Comparison of ENCODE assay signal across 26 cellular contexts in genomic region chr4:100966846-100967245, GRCh38.
"Had no signal": no experiment of that assay in that cellular context is flagged by ENCODE, and none has a peak within 500 bp of the region (broad histone marks: within the 10 kb centered on the region; RNA-seq: fewer than 3 reads in every experiment).

No MANE protein-coding gene starts in this region.

- H3K4me3 Mint-ChIP-seq: activated CD4-positive, alpha-beta T cell treated with anti-CD3 and anti-CD28 coated beads for 36 hours; activated CD4-positive, alpha-beta T cell treated with anti-CD3 and anti-CD28 coated beads, Interleukin-2, amount 10 ng/mL, durations not matched to agents 7 days and 5 days; activated CD8-positive, alpha-beta T cell treated with anti-CD3 and anti-CD28 coated beads, Interleukin-2, amount 10 ng/mL, durations not matched to agents 7 days and 5 days; activated naive CD4-positive, alpha-beta T cell treated with anti-CD3 and anti-CD28 coated beads, Interleukin-2, amount 10 ng/mL, durations not matched to agents 7 days and 5 days; activated naive CD8-positive, alpha-beta T cell; activated naive CD8-positive, alpha-beta T cell treated with anti-CD3 and anti-CD28 coated beads, Interleukin-2, amount 50 U/mL, for 24 hours; activated T-cell treated with anti-CD3 and anti-CD28 coated beads, Interleukin-2, amount 50 U/mL, for 24 hours; brain; T-helper 1 cell treated with Interleukin-12 subunit alpha and Interleukin-12 subunit beta and Interleukin-4 antibody, amounts not matched to agents 30 μg/mL and 1 μg/mL, for 36 hours; T-helper 2 cell treated with Interferon-gamma antibody and Interleukin-4, amounts not matched to agents 5 μg/mL and 100 μg/mL, for 36 hours had no signal

- H3K27ac ChIP-seq: KMS-11, PC-9, RWPE1 had no signal

- DNase-seq: activated CD4-positive, alpha-beta T cell treated with anti-CD3 and anti-CD28 coated beads for 36 hours; activated CD4-positive, alpha-beta T cell treated with anti-CD3 and anti-CD28 coated beads, Interleukin-2, amount 10 ng/mL, durations not matched to agents 7 days and 5 days; activated CD4-positive, alpha-beta T cell treated with anti-CD3 and anti-CD28 coated beads, Interleukin-2, amount 50 U/mL, for 48 hours; activated CD8-positive, alpha-beta T cell treated with anti-CD3 and anti-CD28 coated beads, Interleukin-2, amount 10 ng/mL, durations not matched to agents 7 days and 5 days; activated effector memory CD4-positive, alpha-beta T cell treated with Interleukin-2 at 50 U/mL for 16 hours; activated naive CD4-positive, alpha-beta T cell treated with anti-CD3 and anti-CD28 coated beads, Interleukin-2, amount 10 ng/mL, durations not matched to agents 7 days and 5 days; activated naive CD8-positive, alpha-beta T cell treated with anti-CD3 and anti-CD28 coated beads, Interleukin-2, amount 50 U/mL, for 24 hours; activated T-cell treated with anti-CD3 and anti-CD28 coated beads, Interleukin-2, amount 50 U/mL, for 24 hours; anterior cingulate cortex; caudate nucleus; cerebellar nuclear complex; NCI-H1105; NCI-H1417 treated with DMSO at 0.1 percent for 48 hours; NCI-H187 treated with DMSO at 0.1 percent for 48 hours; NCI-H2081; NCI-H345; NCI-H524 treated with DMSO at 0.1 percent for 48 hours; NCI-H748 treated with DMSO at 0.1 percent for 48 hours; NK-92 treated with Interleukin-12 subunit alpha and Interleukin-12 subunit beta, amount 100 ng/mL, for 24 hours; PC-9 had no signal

- H3K27ac Mint-ChIP-seq: activated CD4-positive, alpha-beta T cell treated with anti-CD3 and anti-CD28 coated beads for 36 hours; activated CD4-positive, alpha-beta T cell treated with anti-CD3 and anti-CD28 coated beads, Interleukin-2, amount 10 ng/mL, durations not matched to agents 7 days and 5 days; activated CD8-positive, alpha-beta T cell treated with anti-CD3 and anti-CD28 coated beads, Interleukin-2, amount 10 ng/mL, durations not matched to agents 7 days and 5 days; activated naive CD4-positive, alpha-beta T cell treated with anti-CD3 and anti-CD28 coated beads, Interleukin-2, amount 10 ng/mL, durations not matched to agents 7 days and 5 days; activated naive CD8-positive, alpha-beta T cell; activated naive CD8-positive, alpha-beta T cell treated with anti-CD3 and anti-CD28 coated beads, Interleukin-2, amount 50 U/mL, for 24 hours; activated T-cell treated with anti-CD3 and anti-CD28 coated beads, Interleukin-2, amount 50 U/mL, for 24 hours; brain; T-helper 1 cell treated with Interleukin-12 subunit alpha and Interleukin-12 subunit beta and Interleukin-4 antibody, amounts not matched to agents 30 μg/mL and 1 μg/mL, for 36 hours; T-helper 2 cell treated with Interferon-gamma antibody and Interleukin-4, amounts not matched to agents 5 μg/mL and 100 μg/mL, for 36 hours had no signal

- H3K4me2 ChIP-seq: KMS-11, PC-9 had no signal

- H3K4me1 Mint-ChIP-seq: activated CD4-positive, alpha-beta T cell treated with anti-CD3 and anti-CD28 coated beads, Interleukin-2, amount 10 ng/mL, durations not matched to agents 7 days and 5 days; activated naive CD4-positive, alpha-beta T cell treated with anti-CD3 and anti-CD28 coated beads, Interleukin-2, amount 10 ng/mL, durations not matched to agents 7 days and 5 days; brain had no signal

- H3K9ac ChIP-seq: KMS-11 had no signal

- H3K27me3 Mint-ChIP-seq: brain had no signal

- H3K36me3 Mint-ChIP-seq: activated naive CD4-positive, alpha-beta T cell treated with anti-CD3 and anti-CD28 coated beads, Interleukin-2, amount 10 ng/mL, durations not matched to agents 7 days and 5 days; activated naive CD8-positive, alpha-beta T cell; brain had no signal

- H3K9me3 Mint-ChIP-seq: activated CD4-positive, alpha-beta T cell treated with anti-CD3 and anti-CD28 coated beads, Interleukin-2, amount 10 ng/mL, durations not matched to agents 7 days and 5 days; activated naive CD4-positive, alpha-beta T cell treated with anti-CD3 and anti-CD28 coated beads, Interleukin-2, amount 10 ng/mL, durations not matched to agents 7 days and 5 days; activated naive CD8-positive, alpha-beta T cell treated with anti-CD3 and anti-CD28 coated beads, Interleukin-2, amount 50 U/mL, for 24 hours; activated T-cell treated with anti-CD3 and anti-CD28 coated beads, Interleukin-2, amount 50 U/mL, for 24 hours; T-helper 1 cell treated with Interleukin-12 subunit alpha and Interleukin-12 subunit beta and Interleukin-4 antibody, amounts not matched to agents 30 μg/mL and 1 μg/mL, for 36 hours; T-helper 2 cell treated with Interferon-gamma antibody and Interleukin-4, amounts not matched to agents 5 μg/mL and 100 μg/mL, for 36 hours had no signal

- H3K4me3 ChIP-seq: PC-9 had no signal
